In genomic region chr20:47674145-47674544, GRCh38 we compare ENCODE assay signal across 24 cellular contexts.
"Had no signal": no experiment of that assay in that cellular context is flagged by ENCODE, and none has a peak within 500 bp of the region (broad histone marks: within the 10 kb centered on the region; RNA-seq: fewer than 3 reads in every experiment).

No MANE protein-coding gene starts in this region.

- H3K27ac Mint-ChIP-seq: effector memory CD8-positive, alpha-beta T cell; memory B cell; nephron had no signal

- H3K36me3 Mint-ChIP-seq: immature natural killer cell, memory B cell, naive B cell had no signal

- H3K9me3 ChIP-seq: esophagus squamous epithelium, gastroesophageal sphincter, left lung, lower lobe of right lung, psoas muscle, spleen, stomach, thoracic aorta, transverse colon had no signal

- H3K4me1 Mint-ChIP-seq: nephron had no signal

- H3K27ac ChIP-seq: esophagus squamous epithelium, gastroesophageal sphincter, left lung, lower lobe of right lung, psoas muscle, spleen, stomach, thoracic aorta, transverse colon had no signal

- DNase-seq: cortex of kidney; effector memory CD8-positive, alpha-beta T cell; esophagus squamous epithelium; foreskin fibroblast; glutamatergic neuron; immature natural killer cell; left lung; lower lobe of right lung; naive B cell; retina; stimulated activated CD4-positive, alpha-beta T cell treated with anti-CD3 and anti-CD28 coated beads, Interleukin-15, amount 100 ng/mL, for 24 hours; stimulated activated CD4-positive, alpha-beta T cell treated with anti-CD3 and anti-CD28 coated beads, Interleukin-1b, Interleukin-23, amount 100 ng/mL, for 48 hours; stimulated activated CD4-positive, alpha-beta T cell treated with anti-CD3 and anti-CD28 coated beads, Interleukin-4, amount 100 ng/mL, for 24 hours; stimulated activated naive CD4-positive, alpha-beta T cell; stomach; substantia nigra; transverse colon had no signal

- ATAC-seq: effector memory CD8-positive, alpha-beta T cell; gastroesophageal sphincter; left lung; lower lobe of right lung; psoas muscle; sciatic nerve had no signal

- H3K4me1 ChIP-seq: esophagus squamous epithelium, left lung, lower lobe of right lung, psoas muscle, stomach, transverse colon had no signal

- H3K9me3 Mint-ChIP-seq: effector memory CD8-positive, alpha-beta T cell; immature natural killer cell; memory B cell; naive B cell; nephron had no signal

- H3K4me3 Mint-ChIP-seq: effector memory CD8-positive, alpha-beta T cell; immature natural killer cell; memory B cell; nephron had no signal

- H3K4me3 ChIP-seq: esophagus squamous epithelium, gastroesophageal sphincter, left lung, lower lobe of right lung, psoas muscle, spleen, stomach, thoracic aorta, transverse colon had no signal

- H3K36me3 ChIP-seq: left lung, spleen, thoracic aorta, transverse colon had no signal

- H3K27me3 ChIP-seq: esophagus squamous epithelium, gastroesophageal sphincter, left lung, stomach, transverse colon had no signal
